20 cellular contexts compared by ENCODE assay signal in genomic region chr12:74563927-74564326, GRCh38.
"Had no signal": no experiment of that assay in that cellular context is flagged by ENCODE, and none has a peak within 500 bp of the region (broad histone marks: within the 10 kb centered on the region; RNA-seq: fewer than 3 reads in every experiment).

No MANE protein-coding gene starts in this region.

- H3K27me3 ChIP-seq: esophagus squamous epithelium, gastroesophageal sphincter, ovary, right atrium auricular region, sigmoid colon, stomach, transverse colon had no signal

- H3K36me3 ChIP-seq: esophagus squamous epithelium, gastroesophageal sphincter, ovary, right atrium auricular region, sigmoid colon, stomach, thoracic aorta, transverse colon had no signal

- H3K9me3 ChIP-seq: esophagus squamous epithelium, gastroesophageal sphincter, mucosa of descending colon, ovary, right atrium auricular region, sigmoid colon, stomach, thoracic aorta, transverse colon had no signal

- ATAC-seq: effector memory CD8-positive, alpha-beta T cell; gastroesophageal sphincter; left lobe of liver; mucosa of descending colon; naive thymus-derived CD8-positive, alpha-beta T cell had no signal

- DNase-seq: effector memory CD8-positive, alpha-beta T cell; esophagus squamous epithelium; foreskin fibroblast; glutamatergic neuron; islet precursor cell; mucosa of descending colon; naive thymus-derived CD8-positive, alpha-beta T cell; ovary; sigmoid colon; stimulated activated CD4-positive, alpha-beta T cell treated with anti-CD3 and anti-CD28 coated beads, Interleukin-12 subunit alpha, Interleukin-12 subunit beta, amount 100 ng/mL, for 4 hours; stimulated activated naive CD4-positive, alpha-beta T cell; stomach; substantia nigra; transverse colon had no signal

- H3K4me1 ChIP-seq: esophagus squamous epithelium, gastroesophageal sphincter, right atrium auricular region, sigmoid colon, stomach, transverse colon had no signal

- H3K27ac ChIP-seq: epithelial cell of prostate, esophagus squamous epithelium, gastroesophageal sphincter, ovary, right atrium auricular region, sigmoid colon, skin epidermis, stomach, thoracic aorta, transverse colon had no signal

- H3K4me3 ChIP-seq: esophagus squamous epithelium, gastroesophageal sphincter, mucosa of descending colon, ovary, right atrium auricular region, sigmoid colon, skin epidermis, stomach, thoracic aorta, transverse colon had no signal
